20 cellular contexts compared by ENCODE assay signal in genomic region chr15:89345245-89345644, GRCh38. TPM values are rescaled to one million over a fixed set of nuclear protein-coding genes. Genes with fewer than 3 reads are reported as not detected.
DNase-seq lines count a peak whose midpoint lies in the region; ATAC-seq, FAIRE-seq and TF ChIP-seq lines count a peak whose summit lies in the region.
"Had no signal": no experiment of that assay in that cellular context is flagged by ENCODE, and none has a peak within 500 bp of the region (broad histone marks: within the 10 kb centered on the region; RNA-seq: fewer than 3 reads in every experiment).

No MANE protein-coding gene starts in this region.

- no peaks in the 10 kb centered on the region for H3K36me3 ChIP-seq in HepG2 (replicated peaks in 1 of 2; ENCODE audit: control insufficient read depth in 1 of 2, insufficient read depth in 2 of 2, low read length in 2 of 2)
- H3K36me3 ChIP-seq in right lobe of liver = no peaks in the 10 kb centered on the region
- no peaks in the 10 kb centered on the region for H3K36me3 ChIP-seq in IMR-90 (ENCODE audit: control insufficient read depth, insufficient read depth, low read length)
- no peaks in the 10 kb centered on the region for H3K36me3 ChIP-seq in K562 (ENCODE audit: control insufficient read depth, insufficient read depth, low read length)
- H3K36me3 ChIP-seq: BLaER1 treated with 17β-estradiol and CSF1 and Interleukin-3, amounts not matched to agents 10 nM and 100 nM had no signal

- H3K23ac ChIP-seq in IMR-90 (ENCODE audit: low read depth, low read length) = no peak overlapping the region

- H2BK5ac ChIP-seq in IMR-90 (ENCODE audit: low read depth, low read length, poor library complexity, severe bottlenecking) = no peak overlapping the region

- TF ChIP-seq RAD21 in HepG2 (CRISPR knock-in tag; IDR thresholded peaks at IDR 0.05) (no peak), IMR-90 (IDR thresholded peaks at IDR 0.05; ENCODE audit: low read length) (no peak), K562 (CRISPR knock-in tag; conservative IDR thresholded peaks at IDR 0.05 in 1 of 2, IDR thresholded peaks at IDR 0.05 in 1 of 2) (no peak)

- H3K4me2 ChIP-seq in HepG2 (ENCODE audit: low read depth, low read length) (no peak overlapping the region), IMR-90 (ENCODE audit: low read depth, low read length) (no peak overlapping the region), K562 (ENCODE audit: insufficient read depth, low read length) (no peak overlapping the region)
- H3K4me2 ChIP-seq: BLaER1 treated with 17β-estradiol and CSF1 and Interleukin-3, amounts not matched to agents 10 nM and 100 nM had no signal

- intact Hi-C loops in HepG2 (cut with micrococcal nuclease; ENCODE audit: unreplicated experiment) = no loop called here
- intact Hi-C loops in right lobe of liver (cut with DNase I) = no loop called here
- intact Hi-C loops in IMR-90 (cut with micrococcal nuclease) = no loop called here
- intact Hi-C loops in K562 (cut with micrococcal nuclease) = no loop called here

- H3K4me3 Mint-ChIP-seq in activated T-cell treated with anti-CD3 and anti-CD28 coated beads, Interleukin-2, amount 50 U/mL, for 72 hours = no peak overlapping the region
- H3K4me3 Mint-ChIP-seq: B cell; CD4-positive, alpha-beta memory T cell; CD8-positive, alpha-beta memory T cell had no signal

- no peak overlapping the region for H3K14ac ChIP-seq in IMR-90 (replicated peaks; ENCODE audit: low read depth, low read length)

- H4K91ac ChIP-seq in IMR-90 (ENCODE audit: insufficient read depth, low read depth, low read length) = no peak overlapping the region

- no peak overlapping the region for H3K18ac ChIP-seq in IMR-90 (ENCODE audit: low read depth, low read length)

- no peak overlapping the region for H2BK120ac ChIP-seq in IMR-90 (ENCODE audit: low read depth, low read length)

- no peaks in the 10 kb centered on the region for H4K20me1 ChIP-seq in HepG2 (ENCODE audit: insufficient read depth, low read length)
- H4K20me1 ChIP-seq in IMR-90 (ENCODE audit: insufficient read depth, low read length) = no peaks in the 10 kb centered on the region
- H4K20me1 ChIP-seq in K562 (replicated peaks; ENCODE audit: control insufficient read depth, insufficient read depth, low read length) = 0 out of 2 replicates have a peak, but pooled peaks cover 4% of the 10 kb centered on the region
- H4K20me1 ChIP-seq: BLaER1 treated with 17β-estradiol and CSF1 and Interleukin-3, amounts not matched to agents 10 nM and 100 nM had no signal

- TF ChIP-seq EP300 in HepG2 (IDR thresholded peaks at IDR 0.05; ENCODE audit: low read depth in 2 of 2, low read length in 2 of 2) (no peak), HepG2 (CRISPR knock-in tag; IDR thresholded peaks at IDR 0.05; ENCODE audit: borderline replicate concordance) (no peak), K562 (IDR thresholded peaks at IDR 0.05; ENCODE audit: low read length) (no peak)

- DNase-seq in HepG2 (ENCODE audit: low spot score) (no peak), right lobe of liver (no peak), IMR-90 (no peak), K562 (ENCODE audit: extremely low read depth in 1 of 4, low spot score in 3 of 4) (no peak), frontal cortex (ENCODE audit: low spot score in 2 of 2) (no peak)
- no peak for DNase-seq in activated T-cell treated with anti-CD3 and anti-CD28 coated beads, Interleukin-2, amount 50 U/mL, for 72 hours
- DNase-seq: ACHN; CD4-positive, alpha-beta memory T cell; CD8-positive, alpha-beta memory T cell; COR-L47; DMS79 treated with DMSO at 0.1 percent for 48 hours; GF-D8 had no signal

- H4K5ac ChIP-seq in IMR-90 (ENCODE audit: low read depth, low read length) = no peak overlapping the region

- H3K36me3 Mint-ChIP-seq in activated T-cell treated with anti-CD3 and anti-CD28 coated beads, Interleukin-2, amount 50 U/mL, for 72 hours (ENCODE audit: insufficient read depth in 2 of 2) = no peaks in the 10 kb centered on the region
- H3K36me3 Mint-ChIP-seq: CD4-positive, alpha-beta memory T cell had no signal

- WGBS in HepG2 (ENCODE audit: low lambda C conversion rate) = 32% methylated on average over 4 of the region's 4 CpGs
- WGBS in right lobe of liver (ENCODE audit: insufficient coverage, low coverage, low lambda C conversion rate, missing lambda C conversion rate) = 75% methylated on average over 4 of the region's 4 CpGs
- no CpG with 5 or more reads among the region's 4 CpGs for WGBS in IMR-90 (ENCODE audit: extremely low coverage in 2 of 2, insufficient read length in 1 of 2), 2 experiments
- 2% methylated on average over 4 of the region's 4 CpGs for WGBS in K562 (ENCODE audit: insufficient coverage, low coverage, missing lambda C conversion rate)

- H3K79me1 ChIP-seq in IMR-90 (ENCODE audit: low read depth in 1 of 2, low read length in 2 of 2) = no peaks in the 10 kb centered on the region

- FAIRE-seq in HepG2 (lab: Jason Lieb, UNC) (no peak), K562 (lab: Jason Lieb, UNC) (no peak), frontal cortex (lab: Jason Lieb, UNC) (no peak)
- FAIRE-seq: G401.6, GM12891, GM19239 had no signal

- TF ChIP-seq POLR2A in HepG2 (IDR thresholded peaks at IDR 0.05; ENCODE audit: insufficient read depth in 1 of 2, low read depth in 2 of 2, low read length in 2 of 2) = no peak
- no peak for TF ChIP-seq POLR2A in right lobe of liver (IDR thresholded peaks at IDR 0.05)
- no peak for TF ChIP-seq POLR2A in IMR-90 (IDR thresholded peaks at IDR 0.05; ENCODE audit: low read depth, low read length)
- TF ChIP-seq POLR2A in K562 (conservative IDR thresholded peaks at IDR 0.05) = no peak

- H3K9me1 ChIP-seq in IMR-90 (ENCODE audit: insufficient read depth, low read length) = no peaks in the 10 kb centered on the region
- H3K9me1 ChIP-seq in K562 (ENCODE audit: control insufficient read depth, insufficient read depth, low read length) = peaks cover 4% of the 10 kb centered on the region

- H3K9me3 ChIP-seq in HepG2 (ENCODE audit: low read length) (no peaks in the 10 kb centered on the region), right lobe of liver (no peaks in the 10 kb centered on the region), IMR-90 (ENCODE audit: control insufficient read depth, insufficient read depth, low read length) (no peaks in the 10 kb centered on the region), K562 (replicated peaks; ENCODE audit: control insufficient read depth, insufficient read depth, low read depth, low read length) (no peaks in the 10 kb centered on the region)
- H3K9me3 ChIP-seq: BLaER1 treated with 17β-estradiol and CSF1 and Interleukin-3, amounts not matched to agents 10 nM and 100 nM had no signal

- no peak overlapping the region for H2AFZ ChIP-seq in HepG2 (ENCODE audit: low read length)
- no peak overlapping the region for H2AFZ ChIP-seq in IMR-90 (replicated peaks; ENCODE audit: low read length, poor library complexity)
- H2AFZ ChIP-seq in K562 (ENCODE audit: low read depth, low read length) = no peak overlapping the region

- in situ Hi-C loops in HepG2 (cut with HindIII; ENCODE audit: extremely low pct_ligation_motif_present, low pct_unique_long_range_greater_than_20kb) = no loop called here
- in situ Hi-C loops in IMR-90 (cut with MboI; ENCODE audit: low sequenced_read_pairs) = no loop called here
- in situ Hi-C loops in K562 (cut with MboI) = no loop called here

- H3K9me3 Mint-ChIP-seq in activated T-cell treated with anti-CD3 and anti-CD28 coated beads, Interleukin-2, amount 50 U/mL, for 72 hours = no peaks in the 10 kb centered on the region
- H3K9me3 Mint-ChIP-seq: CD4-positive, alpha-beta memory T cell; CD8-positive, alpha-beta memory T cell had no signal

- H3K4me3 ChIP-seq in HepG2 (replicated peaks in 1 of 3; ENCODE audit: insufficient read depth in 1 of 3, low read depth in 2 of 3, low read length in 3 of 3) (no peak overlapping the region), right lobe of liver (no peak overlapping the region), IMR-90 (ENCODE audit: insufficient read depth, low read depth, low read length) (no peak overlapping the region), K562 (no peak overlapping the region)
- H3K4me3 ChIP-seq: BLaER1 treated with 17β-estradiol and CSF1 and Interleukin-3, amounts not matched to agents 10 nM and 100 nM had no signal

- H3K9ac ChIP-seq in HepG2 (ENCODE audit: insufficient read depth, low read depth, low read length) = no peak overlapping the region
- H3K9ac ChIP-seq in IMR-90 (ENCODE audit: low read depth, low read length) = no peak overlapping the region
- H3K9ac ChIP-seq in K562 (ENCODE audit: insufficient read depth in 1 of 2, low read depth in 2 of 2, low read length in 2 of 2) = no peak overlapping the region
- H3K9ac ChIP-seq: BLaER1 treated with 17β-estradiol and CSF1 and Interleukin-3, amounts not matched to agents 10 nM and 100 nM had no signal

- no peak overlapping the region for H3K27ac ChIP-seq in HepG2 (ENCODE audit: extremely low read length, insufficient read depth, low read length)
- H3K27ac ChIP-seq in right lobe of liver = no peak overlapping the region
- no peak overlapping the region for H3K27ac ChIP-seq in IMR-90 (ENCODE audit: insufficient read depth, low read length)
- H3K27ac ChIP-seq in K562 (ENCODE audit: extremely low read depth, low read depth, low read length) = no peak overlapping the region
- H3K27ac ChIP-seq: 22Rv1; BLaER1 treated with 17β-estradiol and CSF1 and Interleukin-3, amounts not matched to agents 10 nM and 100 nM; C4-2B had no signal

- H4K8ac ChIP-seq in IMR-90 (ENCODE audit: low read depth in 2 of 2, low read length in 2 of 2) = no peak overlapping the region

- no peak for ATAC-seq in HepG2
- no peak for ATAC-seq in right lobe of liver
- no peak for ATAC-seq in IMR-90 (ENCODE audit: low read depth)
- ATAC-seq in K562 = no peak
- ATAC-seq in GM21447 (IDR thresholded peaks at IDR 0.05; ENCODE audit: unreplicated experiment) = no peak
- ATAC-seq in activated T-cell treated with anti-CD3 and anti-CD28 coated beads, Interleukin-2, amount 50 U/mL, for 72 hours (replicated peaks in 1 of 2) = no peak

- H3K79me2 ChIP-seq in HepG2 (ENCODE audit: insufficient read depth, low read length) (no peaks in the 10 kb centered on the region), K562 (ENCODE audit: control insufficient read depth, insufficient read depth, low read length) (no peaks in the 10 kb centered on the region)

- BruUV-seq in HepG2 (replicated peaks; lab: Mats Ljungman, UMichigan) = no TSS peak
- no TSS peak for BruUV-seq in IMR-90 (replicated peaks; lab: Mats Ljungman, UMichigan)
- no TSS peak for BruUV-seq in K562 (replicated peaks; lab: Mats Ljungman, UMichigan)

- H3K56ac ChIP-seq in IMR-90 (ENCODE audit: extremely low read depth, insufficient read depth, low read length) = no peak overlapping the region

- peaks cover 9% of the 10 kb centered on the region for H3K4me1 Mint-ChIP-seq in activated T-cell treated with anti-CD3 and anti-CD28 coated beads, Interleukin-2, amount 50 U/mL, for 72 hours (ENCODE audit: low read depth)
- H3K4me1 Mint-ChIP-seq: B cell had no signal

- H2AK9ac ChIP-seq in IMR-90 (replicated peaks; ENCODE audit: low read depth, low read length, poor library complexity) = no peak overlapping the region

- dilution Hi-C loops in IMR-90 (cut with HindIII; ENCODE audit: low sequenced_read_pairs, unreplicated experiment) = no loop called here

- H3K27ac Mint-ChIP-seq in activated T-cell treated with anti-CD3 and anti-CD28 coated beads, Interleukin-2, amount 50 U/mL, for 72 hours = no peak overlapping the region
- H3K27ac Mint-ChIP-seq: B cell; CD4-positive, alpha-beta memory T cell; CD8-positive, alpha-beta memory T cell had no signal

- POLR2A ChIA-PET in HepG2 (lab: Yijun Ruan, JAX) (no interaction called here), IMR-90 (lab: Charles Lee; ENCODE audit: unreplicated experiment) (no interaction called here), K562 (lab: Yijun Ruan, JAX) (interaction anchor here (0.6 to 2.2 kb wide), 2 partner anchors 10 to 99 kb away, joined by 4 to 8 read pairs; partner anchors contain the start of gene POLG)

- no peak overlapping the region for H2BK15ac ChIP-seq in IMR-90 (ENCODE audit: low read depth, low read length)

- no peak overlapping the region for H2BK20ac ChIP-seq in IMR-90 (ENCODE audit: low read depth, low read length)

- H3K4ac ChIP-seq in IMR-90 (ENCODE audit: low read depth, low read length) = no peak overlapping the region

- peaks cover 6% of the 10 kb centered on the region for H3K27me3 Mint-ChIP-seq in activated T-cell treated with anti-CD3 and anti-CD28 coated beads, Interleukin-2, amount 50 U/mL, for 72 hours (ENCODE audit: low read depth)

- CTCF ChIA-PET in HepG2 (lab: Yijun Ruan, JAX; ENCODE audit: low intra/inter-chr PET ratio, low total read pairs) (no interaction called here), IMR-90 (lab: Yijun Ruan, JAX) (interaction anchor here (1.1 kb wide), 1 partner anchor 14 kb away, joined by 3 read pairs; no protein-coding TSS in a partner anchor), K562 (lab: Yijun Ruan, JAX; ENCODE audit: low intra/inter-chr PET ratio) (no interaction called here)

- H3K4me1 ChIP-seq in HepG2 (ENCODE audit: insufficient read depth, low read length) (no peaks in the 10 kb centered on the region; the same call in 1 of the 2 replicates), right lobe of liver (no peaks in the 10 kb centered on the region), IMR-90 (ENCODE audit: control insufficient read depth, insufficient read depth, low read length) (no peaks in the 10 kb centered on the region), K562 (replicated peaks in 1 of 2; ENCODE audit: control insufficient read depth in 2 of 2, insufficient read depth in 2 of 2, low read length in 2 of 2) (no peaks in the 10 kb centered on the region; a peak in 1 of 5 replicates)

- TF ChIP-seq CTCF in HepG2 (CRISPR knock-in tag; IDR thresholded peaks at IDR 0.05) = no peak
- no peak for TF ChIP-seq CTCF in right lobe of liver (IDR thresholded peaks at IDR 0.05)
- TF ChIP-seq CTCF in IMR-90 (conservative IDR thresholded peaks at IDR 0.05; ENCODE audit: low read depth, low read length) = no peak
- no peak for TF ChIP-seq CTCF in K562 (IDR thresholded peaks at IDR 0.05 in 2 of 3, conservative IDR thresholded peaks at IDR 0.05 in 1 of 3; ENCODE audit: insufficient read depth in 2 of 3, low read depth in 1 of 3, low read length in 3 of 3)

- H2AK5ac ChIP-seq in IMR-90 (ENCODE audit: low read depth, low read length) = no peak overlapping the region

- H3K27me3 ChIP-seq in HepG2 (ENCODE audit: control insufficient read depth in 1 of 2, insufficient read depth in 2 of 2, low read length in 2 of 2) (peaks cover 1 to 39% of the 10 kb centered on the region in 2 experiments; a peak in 4 of 5 replicates), right lobe of liver (no peaks in the 10 kb centered on the region), IMR-90 (ENCODE audit: control insufficient read depth, insufficient read depth, low read length) (peaks cover 60% of the 10 kb centered on the region), K562 (ENCODE audit: control insufficient read depth in 2 of 2, insufficient read depth in 2 of 2, low read length in 2 of 2) (peaks cover 14 to 62% of the 10 kb centered on the region in 2 experiments; a peak in 4 of 5 replicates)
- H3K27me3 ChIP-seq: BLaER1 treated with 17β-estradiol and CSF1 and Interleukin-3, amounts not matched to agents 10 nM and 100 nM had no signal

RNA-seq across cellular contexts. Expression of gene POLG, which starts 10.6 kb away (rescaled TPM):
- total RNA-seq in HepG2 (2016; rRNA removed; fragmentation: Illumina TruSeq; extraction: Trizol) = 19.1 and 35.5 TPM in 2 replicates
- total RNA-seq in HepG2 (2016; cell fraction: cytosol; rRNA removed; fragmentation: Illumina TruSeq; extraction: Trizol; ENCODE audit: low read depth) = 6.9 and 8.0 TPM in 2 replicates
- 16.0 and 36.6 TPM in 2 replicates for total RNA-seq in HepG2 (2016; cell fraction: insoluble cytoplasmic fraction; rRNA removed; fragmentation: Illumina TruSeq; extraction: Trizol)
- total RNA-seq in HepG2 (2016; cell fraction: membrane; rRNA removed; fragmentation: Illumina TruSeq; extraction: Trizol) = 11.4 and 21.6 TPM in 2 replicates
- total RNA-seq in HepG2 (2016; cell fraction: nucleus; rRNA removed; fragmentation: Illumina TruSeq; extraction: Trizol) = 38.6 and 60.2 TPM in 2 replicates
- polyA plus RNA-seq in HepG2 (2011; rRNA removed) = 25.7 and 26.6 TPM in 2 replicates
- 13.7 and 15.2 TPM in 2 replicates for polyA plus RNA-seq in HepG2 (2011; cell fraction: cytosol; rRNA removed)
- polyA plus RNA-seq in HepG2 (2011; cell fraction: nucleus; rRNA removed) = 142 and 145 TPM in 2 replicates
- 28.3 and 36.3 TPM in 2 replicates for polyA plus RNA-seq in HepG2 (2012)
- polyA plus RNA-seq in HepG2 (2016; cell fraction: cytosol; fragmentation: Illumina TruSeq; extraction: Trizol; ENCODE audit: low read depth) = 3.7 and 4.1 TPM in 2 replicates
- 16.4 and 17.4 TPM in 2 replicates for polyA plus RNA-seq in HepG2 (2016; cell fraction: insoluble cytoplasmic fraction; fragmentation: Illumina TruSeq; extraction: Trizol; ENCODE audit: low read depth)
- 6.7 and 7.3 TPM in 2 replicates for polyA plus RNA-seq in HepG2 (2016; cell fraction: membrane; fragmentation: Illumina TruSeq; extraction: Trizol; ENCODE audit: low read depth)
- polyA plus RNA-seq in HepG2 (2016; cell fraction: nucleus; fragmentation: Illumina TruSeq; extraction: Trizol; ENCODE audit: insufficient read depth, low read depth) = 82.0 and 91.8 TPM in 2 replicates
- polyA minus RNA-seq in HepG2 (2011; rRNA and poly(A)+ RNA removed; ENCODE audit: low replicate concordance) = 52.1 and 71.8 TPM in 2 replicates
- 13.2 and 24.3 TPM in 2 replicates for polyA minus RNA-seq in HepG2 (2011; cell fraction: cytosol; rRNA and poly(A)+ RNA removed)
- polyA minus RNA-seq in HepG2 (2011; cell fraction: nucleus; rRNA and poly(A)+ RNA removed) = 84.7 and 98.0 TPM in 2 replicates
- total RNA-seq in right lobe of liver = 10 to 100 TPM; 26.3 to 34.7 (median 30.3) TPM
- total RNA-seq in IMR-90 (2012; rRNA removed) = 18.3 and 19.9 TPM in 2 replicates
- polyA plus RNA-seq in IMR-90 (2012; rRNA removed) = 30.3 and 30.6 TPM in 2 replicates
- polyA plus RNA-seq in IMR-90 (2012; cell fraction: cytosol; rRNA removed) = 19.3 and 22.4 TPM in 2 replicates
- 164 and 186 TPM in 2 replicates for polyA plus RNA-seq in IMR-90 (2012; cell fraction: nucleus; rRNA removed; ENCODE audit: low replicate concordance)
- 181 and 354 TPM in 2 replicates for total RNA-seq in K562 (2011; cell fraction: chromatin; rRNA removed; ENCODE audit: low replicate concordance)
- 195 and 214 TPM in 2 replicates for total RNA-seq in K562 (2011; cell fraction: nucleolus; rRNA removed)
- 139 and 161 TPM in 2 replicates for total RNA-seq in K562 (2011; cell fraction: nucleoplasm; rRNA removed)
- total RNA-seq in K562 (2014; rRNA removed) = 63.0 and 68.9 TPM in 2 replicates
- 27.0 and 34.6 TPM in 2 replicates for total RNA-seq in K562 (2014; rRNA removed; fragmentation: Illumina TruSeq; extraction: Trizol)
- 38.6 and 39.9 TPM in 2 replicates for total RNA-seq in K562 (2015; rRNA removed; fragmentation: Illumina TruSeq; extraction: Trizol)
- total RNA-seq in K562 (2021) = 65.7 and 83.8 TPM in 2 replicates
- polyA plus RNA-seq in K562 (2011; rRNA removed) = 25.6 and 35.0 TPM in 2 replicates
- polyA plus RNA-seq in K562 (2011; cell fraction: cytosol; rRNA removed) = 21.0 and 24.8 TPM in 2 replicates
- 204 and 235 TPM in 2 replicates for polyA plus RNA-seq in K562 (2011; cell fraction: nucleus; rRNA removed)
- 42.1 and 45.4 TPM in 2 replicates for polyA plus RNA-seq in K562 (2012)
- polyA plus RNA-seq in K562 (2014; fragmentation: Illumina TruSeq; extraction: Trizol) = 40.6 and 43.9 TPM in 2 replicates
- polyA plus RNA-seq in K562 (2014; fragmentation: Nextera tagmentation; extraction: Ambion mirVana) = 10 to 100 TPM; 15.2 to 20.8 TPM
- 47.5 and 51.4 TPM in 2 replicates for polyA plus RNA-seq in K562 (2014; rRNA removed)
- 22.7 and 28.2 TPM in 2 replicates for polyA minus RNA-seq in K562 (2011; rRNA and poly(A)+ RNA removed)
- 24.6 and 37.5 TPM in 2 replicates for polyA minus RNA-seq in K562 (2011; cell fraction: cytosol; rRNA and poly(A)+ RNA removed)
- polyA minus RNA-seq in K562 (2011; cell fraction: nucleus; rRNA and poly(A)+ RNA removed) = 104 and 107 TPM in 2 replicates
- 10 to 100 TPM; 71.5 to 74.1 TPM for total RNA-seq in activated T-cell treated with anti-CD3 and anti-CD28 coated beads, Interleukin-2, amount 50 U/mL, for 72 hours
- total RNA-seq in frontal cortex = 39.1 TPM

Comparison
In these comparisons a context has a peak if more than half of its experiments do, and no peak if none do; other contexts are left out.
1. Of the 241 proteins assayed by ChIP-seq in both HepG2 and K562: peak only in HepG2: MAFK; only in K562: MAFG; in both: MAFF; in neither: 238.